ENCODE assay signal across 1 cellular context in the genomic region with DNA sequence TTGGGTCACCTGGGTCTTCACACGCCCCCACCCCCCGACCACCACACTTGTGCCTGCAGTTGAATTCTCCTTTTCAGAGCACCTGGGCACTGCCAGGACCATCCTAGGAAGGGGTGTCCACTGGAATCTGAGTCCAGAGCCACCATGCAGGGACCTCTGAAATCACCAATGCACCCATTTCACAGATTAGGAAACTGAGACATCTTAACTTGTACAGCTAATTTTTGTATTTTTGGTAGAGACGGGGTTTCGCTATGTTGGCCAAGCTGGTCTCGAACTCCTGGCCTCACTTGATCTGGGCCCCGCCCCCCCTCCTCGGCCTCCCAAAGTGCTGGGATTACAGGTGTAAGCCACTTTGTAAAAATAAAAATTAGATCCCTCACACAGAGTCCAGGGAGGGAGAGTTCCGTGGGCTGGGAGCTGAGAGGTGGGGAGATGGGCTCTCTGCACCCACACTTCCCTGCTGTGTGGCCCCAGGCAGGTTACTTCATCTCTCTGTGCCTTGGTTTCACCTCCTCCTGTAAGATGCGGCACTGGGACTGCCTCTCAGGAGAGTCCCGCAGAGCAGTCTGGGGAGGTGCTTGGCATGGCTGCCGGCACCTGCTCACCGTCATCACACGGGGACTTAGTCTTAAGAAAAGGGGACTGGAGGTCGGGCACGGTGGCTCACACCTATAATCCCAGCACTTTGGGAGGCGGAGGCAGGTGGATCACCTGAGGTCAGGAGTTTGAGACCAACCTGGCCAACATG.
TF ChIP-seq lines count a peak whose summit lies in the region.

No MANE protein-coding gene starts in this region.

TF ChIP-seq in HEK293, 187 proteins besides CTCF, POLR2A, EP300 and RAD21:
- no peak for TF ChIP-seq OVOL3 (tag by site-specific recombination; IDR thresholded peaks at IDR 0.05)
- no peak for TF ChIP-seq ZNF354C (tag by site-specific recombination; IDR thresholded peaks at IDR 0.05; ENCODE audit: borderline replicate concordance, low read depth)
- no peak for TF ChIP-seq TRIM28 (IDR thresholded peaks at IDR 0.05; ENCODE audit: borderline replicate concordance, low read length)
- TF ChIP-seq, protein P1, sequence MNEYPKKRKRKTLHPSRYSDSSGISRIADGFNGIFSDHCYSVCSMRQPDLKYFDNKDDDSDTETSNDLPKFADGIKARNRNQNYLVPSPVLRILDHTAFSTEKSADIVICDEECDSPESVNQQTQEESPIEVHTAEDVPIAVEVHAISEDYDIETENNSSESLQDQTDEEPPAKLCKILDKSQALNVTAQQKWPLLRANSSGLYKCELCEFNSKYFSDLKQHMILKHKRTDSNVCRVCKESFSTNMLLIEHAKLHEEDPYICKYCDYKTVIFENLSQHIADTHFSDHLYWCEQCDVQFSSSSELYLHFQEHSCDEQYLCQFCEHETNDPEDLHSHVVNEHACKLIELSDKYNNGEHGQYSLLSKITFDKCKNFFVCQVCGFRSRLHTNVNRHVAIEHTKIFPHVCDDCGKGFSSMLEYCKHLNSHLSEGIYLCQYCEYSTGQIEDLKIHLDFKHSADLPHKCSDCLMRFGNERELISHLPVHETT (tag by site-specific recombination; IDR thresholded peaks at IDR 0.05): no peak
- TF ChIP-seq SCRT1 (tag by site-specific recombination; IDR thresholded peaks at IDR 0.05; ENCODE audit: borderline replicate concordance): 0 out of 2 replicates have a peak, but pooled peaks have one; percentile 2
- TF ChIP-seq ZNF341 (tag by site-specific recombination; IDR thresholded peaks at IDR 0.05; ENCODE audit: low read depth): peak; percentile 78
- TF ChIP-seq ZNF114 (tag by site-specific recombination; IDR thresholded peaks at IDR 0.05): no peak
